Comparison of ENCODE assay signal across 3 cellular contexts in genomic region chr7:40619647-40620046, GRCh38.
"Had no signal": no experiment of that assay in that cellular context is flagged by ENCODE, and none has a peak within 500 bp of the region (broad histone marks: within the 10 kb centered on the region; RNA-seq: fewer than 3 reads in every experiment).

No MANE protein-coding gene starts in this region.

- ATAC-seq: GM12878 had no signal

- H3K4me3 ChIP-seq: GM12878 had no signal

- DNase-seq: GDM1, GF-D8 had no signal
